Comparison of ENCODE assay signal across 23 cellular contexts in the genomic region with DNA sequence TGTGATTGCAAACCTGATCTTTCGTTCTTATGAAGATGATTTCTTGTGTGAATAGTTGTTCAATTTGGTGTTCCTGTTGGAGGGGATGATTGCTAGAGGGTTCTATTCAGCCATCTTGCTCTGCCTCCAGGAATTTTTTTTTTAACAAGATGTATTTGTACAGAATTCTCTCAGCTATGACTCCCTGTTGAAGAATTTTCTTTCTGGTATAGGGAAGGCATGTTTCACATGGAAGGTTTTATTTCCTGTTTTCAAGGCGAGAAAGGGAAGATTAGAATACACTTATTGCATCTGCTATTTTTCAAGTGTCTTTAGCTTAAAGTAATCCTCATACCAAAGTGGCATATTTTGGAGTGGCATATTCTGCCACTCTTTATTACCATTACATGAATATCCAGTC. TPM values are rescaled to one million over a fixed set of nuclear protein-coding genes. Genes with fewer than 3 reads are reported as not detected.
DNase-seq lines count a peak whose midpoint lies in the region; ATAC-seq and TF ChIP-seq lines count a peak whose summit lies in the region.
"Had no signal": no experiment of that assay in that cellular context is flagged by ENCODE, and none has a peak within 500 bp of the region (broad histone marks: within the 10 kb centered on the region; RNA-seq: fewer than 3 reads in every experiment).

No MANE protein-coding gene starts in this region.

- peaks cover 12% of the 10 kb centered on the region for H3K9me3 Mint-ChIP-seq in activated naive CD4-positive, alpha-beta T cell treated with anti-CD3 and anti-CD28 coated beads, Interleukin-2, amount 10 ng/mL, durations not matched to agents 7 days and 5 days

- no peak for ATAC-seq in HG02759 (IDR thresholded peaks at IDR 0.05; ENCODE audit: unreplicated experiment)
- ATAC-seq in GM19455 (IDR thresholded peaks at IDR 0.05; ENCODE audit: unreplicated experiment) = no peak
- ATAC-seq: A549; activated CD8-positive, alpha-beta T cell treated with anti-CD3 and anti-CD28 coated beads, Interleukin-2, amount 10 ng/mL, durations not matched to agents 7 days and 5 days; left lobe of liver had no signal

- H3K36me3 Mint-ChIP-seq in activated naive CD4-positive, alpha-beta T cell treated with anti-CD3 and anti-CD28 coated beads, Interleukin-2, amount 10 ng/mL, durations not matched to agents 7 days and 5 days = peaks cover 8% of the 10 kb centered on the region
- H3K36me3 Mint-ChIP-seq: activated naive CD8-positive, alpha-beta T cell; IgD-negative memory B cell had no signal

- CTCF ChIA-PET in activated naive CD4-positive, alpha-beta T cell treated with anti-CD3 and anti-CD28 coated beads, Interleukin-2, amount 10 ng/mL, durations not matched to agents 7 days and 5 days (lab: Charles Lee) = no interaction called here

- DNase-seq in AG10803 (ENCODE audit: low read depth) = peak; percentile 45
- peak; percentile 29 for DNase-seq in M059J (ENCODE audit: low read depth)
- peak; percentile 56 to 58 for DNase-seq in cardiac fibroblast (ENCODE audit: low read depth in 2 of 2)
- DNase-seq in kidney tubule cell (ENCODE audit: low spot score) = peak; percentile 72
- no peak for DNase-seq in activated naive CD4-positive, alpha-beta T cell treated with anti-CD3 and anti-CD28 coated beads, Interleukin-2, amount 10 ng/mL, durations not matched to agents 7 days and 5 days
- no peak for DNase-seq in NCI-H510A treated with DMSO at 0.1 percent for 48 hours (lab: John Stamatoyannopoulos, UW)
- DNase-seq: activated B cell treated with CpG ODN at 0.5 μM for 24 hours; activated CD8-positive, alpha-beta T cell treated with anti-CD3 and anti-CD28 coated beads, Interleukin-2, amount 10 ng/mL, durations not matched to agents 7 days and 5 days; activated T-cell treated with anti-CD3 and anti-CD28 coated beads, Interleukin-2, amount 50 U/mL, for 48 hours; CD4-positive, alpha-beta memory T cell; GOT3; PC-9; substantia nigra had no signal

- peaks cover 13% of the 10 kb centered on the region for H3K4me1 Mint-ChIP-seq in activated naive CD4-positive, alpha-beta T cell treated with anti-CD3 and anti-CD28 coated beads, Interleukin-2, amount 10 ng/mL, durations not matched to agents 7 days and 5 days

- no peak overlapping the region for H3K4me3 Mint-ChIP-seq in activated naive CD4-positive, alpha-beta T cell treated with anti-CD3 and anti-CD28 coated beads, Interleukin-2, amount 10 ng/mL, durations not matched to agents 7 days and 5 days
- H3K4me3 Mint-ChIP-seq: activated B cell treated with CpG ODN at 0.5 μM for 24 hours; activated CD8-positive, alpha-beta T cell treated with anti-CD3 and anti-CD28 coated beads, Interleukin-2, amount 10 ng/mL, durations not matched to agents 7 days and 5 days; activated naive CD8-positive, alpha-beta T cell; IgD-negative memory B cell; neural crest cell had no signal

- TF ChIP-seq CTCF in AG10803 (conservative IDR thresholded peaks at IDR 0.05; ENCODE audit: low read length) = no peak
- TF ChIP-seq CTCF in cardiac fibroblast (IDR thresholded peaks at IDR 0.05; ENCODE audit: low read depth, low read length) = no peak

- H3K27ac Mint-ChIP-seq in activated naive CD4-positive, alpha-beta T cell treated with anti-CD3 and anti-CD28 coated beads, Interleukin-2, amount 10 ng/mL, durations not matched to agents 7 days and 5 days = no peak overlapping the region
- H3K27ac Mint-ChIP-seq: activated B cell treated with CpG ODN at 0.5 μM for 24 hours; activated CD8-positive, alpha-beta T cell treated with anti-CD3 and anti-CD28 coated beads, Interleukin-2, amount 10 ng/mL, durations not matched to agents 7 days and 5 days; activated naive CD8-positive, alpha-beta T cell had no signal

- H3K4me3 ChIP-seq in AG10803 (ENCODE audit: low read length) = no peak overlapping the region
- no peak overlapping the region for H3K4me3 ChIP-seq in cardiac fibroblast (replicated peaks in 1 of 2; ENCODE audit: low read depth in 2 of 2, low read length in 2 of 2)
- H3K4me3 ChIP-seq: A549, PC-9, SJSA1 had no signal

- H3K27me3 Mint-ChIP-seq in activated naive CD4-positive, alpha-beta T cell treated with anti-CD3 and anti-CD28 coated beads, Interleukin-2, amount 10 ng/mL, durations not matched to agents 7 days and 5 days = peaks cover 42% of the 10 kb centered on the region
- H3K27me3 Mint-ChIP-seq: activated B cell treated with CpG ODN at 0.5 μM for 24 hours, IgD-negative memory B cell had no signal

RNA-seq across cellular contexts. Expression of a gene that starts 5.6 kb away (rescaled TPM):
- 0.71 and 1.6 TPM in 2 replicates for total RNA-seq in M059J (2014; rRNA removed; shearing (Covaris generic))
- total RNA-seq: SJSA1 had no signal

RNA-seq across cellular contexts. Expression of a gene that starts 5.7 kb away (rescaled TPM):
- not detected in 2 replicates for total RNA-seq in M059J (2014; rRNA removed; shearing (Covaris generic))
- total RNA-seq: CD4-positive, alpha-beta memory T cell; epithelial cell of proximal tubule; left lobe of liver; SJSA1; T-helper 2 cell treated with Interferon-gamma antibody and Interleukin-4, amounts not matched to agents 100 ng/mL and 5 ng/mL, for 36 hours had no signal

RNA-seq across cellular contexts. Expression of a gene that starts 45.1 kb away (rescaled TPM):
- 22.0 and 27.2 TPM in 2 replicates for total RNA-seq in M059J (2014; rRNA removed; shearing (Covaris generic))

RNA-seq across cellular contexts. Expression of a gene that starts 49.0 kb away (rescaled TPM):
- 1.7 and 2.9 TPM in 2 replicates for total RNA-seq in M059J (2014; rRNA removed; shearing (Covaris generic))

RNA-seq across cellular contexts. Expression of a gene that starts 51.4 kb away (rescaled TPM):
- not detected in 2 replicates for total RNA-seq in M059J (2014; rRNA removed; shearing (Covaris generic))
- total RNA-seq: activated B cell treated with CpG ODN at 0.5 μM for 24 hours; activated CD8-positive, alpha-beta T cell treated with anti-CD3 and anti-CD28 coated beads, Interleukin-2, amount 10 ng/mL, durations not matched to agents 7 days and 5 days; CD4-positive, alpha-beta memory T cell; epithelial cell of proximal tubule; neural crest cell; PC-9; SJSA1; T-helper 2 cell treated with Interferon-gamma antibody and Interleukin-4, amounts not matched to agents 100 ng/mL and 5 ng/mL, for 36 hours had no signal

Comparison
In these comparisons a context has a peak if more than half of its experiments do, and no peak if none do; other contexts are left out.
1. DNase-seq: peak in AG10803 (single experiment), M059J (single experiment), cardiac fibroblast (2 of 2) and kidney tubule cell (single experiment); none in activated naive CD4-positive, alpha-beta T cell treated with anti-CD3 and anti-CD28 coated beads, Interleukin-2, amount 10 ng/mL, durations not matched to agents 7 days and 5 days (single experiment) and NCI-H510A treated with DMSO at 0.1 percent for 48 hours (single experiment).